In the genomic region with DNA sequence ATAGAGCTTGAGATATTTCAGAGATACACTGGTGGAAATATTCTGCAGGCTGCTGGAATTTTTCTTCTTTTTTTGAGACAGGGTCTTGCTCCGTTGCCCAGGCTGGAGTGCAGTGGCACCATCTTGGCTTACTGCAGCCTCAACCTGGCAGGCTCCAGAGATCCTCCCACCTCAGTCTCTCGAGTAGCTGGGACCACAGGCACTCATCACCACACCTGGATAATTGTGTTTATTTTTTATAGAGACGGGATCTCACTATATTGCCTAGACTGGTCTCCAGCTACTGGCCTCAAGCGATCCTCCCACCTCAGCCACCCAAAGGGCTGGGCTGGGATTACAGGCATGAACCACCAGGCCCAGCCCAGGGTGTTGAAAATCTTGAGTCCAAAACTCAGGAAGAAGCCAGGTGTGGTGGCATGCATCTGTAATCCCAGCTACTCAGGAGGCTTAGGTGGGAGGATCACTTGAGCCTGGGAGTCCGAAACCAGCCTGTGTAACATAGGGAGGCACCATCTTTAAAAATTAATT, we compare ENCODE assay signal across 25 cellular contexts.
"Had no signal": no experiment of that assay in that cellular context is flagged by ENCODE, and none has a peak within 500 bp of the region (broad histone marks: within the 10 kb centered on the region; RNA-seq: fewer than 3 reads in every experiment).

No MANE protein-coding gene starts in this region.

- H3K4me3 ChIP-seq: colonic mucosa, esophagus squamous epithelium, heart right ventricle, lower lobe of right lung, ovary, right lobe of liver, suprapubic skin, transverse colon, vagina had no signal

- H3K27ac ChIP-seq: colonic mucosa, ovary, right lobe of liver, suprapubic skin, transverse colon, vagina had no signal

- H3K4me1 ChIP-seq: colonic mucosa had no signal

- H3K27ac Mint-ChIP-seq: naive thymus-derived CD8-positive, alpha-beta T cell; stimulated activated naive CD8-positive, alpha-beta T cell treated with anti-CD3 and anti-CD28 coated beads, Interleukin-15, amount 100 ng/mL, for 72 hours had no signal

- H3K4me1 Mint-ChIP-seq: stimulated activated naive CD8-positive, alpha-beta T cell treated with anti-CD3 and anti-CD28 coated beads, Interleukin-15, amount 100 ng/mL, for 72 hours had no signal

- ATAC-seq: naive thymus-derived CD8-positive, alpha-beta T cell; right lobe of liver; stimulated activated naive CD8-positive, alpha-beta T cell treated with anti-CD3 and anti-CD28 coated beads, Interleukin-15, amount 100 ng/mL, for 72 hours had no signal

- H3K9me3 ChIP-seq: colonic mucosa, lower lobe of right lung, ovary, right lobe of liver, suprapubic skin, vagina had no signal

- H3K4me3 Mint-ChIP-seq: naive thymus-derived CD8-positive, alpha-beta T cell; stimulated activated naive CD8-positive, alpha-beta T cell treated with anti-CD3 and anti-CD28 coated beads, Interleukin-15, amount 100 ng/mL, for 72 hours had no signal

- H3K36me3 ChIP-seq: colonic mucosa, esophagus squamous epithelium, heart right ventricle, lower lobe of right lung, ovary, right lobe of liver, suprapubic skin, transverse colon, vagina had no signal

- H3K27me3 Mint-ChIP-seq: naive thymus-derived CD8-positive, alpha-beta T cell had no signal

- DNase-seq: colonic mucosa; dermis blood vessel endothelial cell; effector memory CD4-positive, alpha-beta T cell; erythroblast; esophagus squamous epithelium; foreskin melanocyte; glutamatergic neuron; heart right ventricle; hippocampal formation; left colon; left ventricle myocardium superior; lower lobe of right lung; naive thymus-derived CD8-positive, alpha-beta T cell; occipital lobe; retina; small intestine; stimulated activated CD4-positive, alpha-beta T cell treated with anti-CD3 and anti-CD28 coated beads, Interleukin-15, amount 100 ng/mL, for 24 hours; stimulated activated CD4-positive, alpha-beta T cell treated with anti-CD3 and anti-CD28 coated beads, Interleukin-2, amount 100 ng/mL, for 48 hours; stimulated activated naive CD4-positive, alpha-beta T cell; stimulated activated naive CD8-positive, alpha-beta T cell treated with anti-CD3 and anti-CD28 coated beads, Interleukin-15, amount 100 ng/mL, for 72 hours; transverse colon had no signal

- H3K27me3 ChIP-seq: colonic mucosa, esophagus squamous epithelium, ovary, right lobe of liver, suprapubic skin, transverse colon, vagina had no signal
